8 cellular contexts compared by ENCODE assay signal in genomic region chr13:41054212-41054877, GRCh38. TPM values are rescaled to one million over a fixed set of nuclear protein-coding genes. Genes with fewer than 3 reads are reported as not detected.
DNase-seq lines count a peak whose midpoint lies in the region; ATAC-seq, FAIRE-seq and TF ChIP-seq lines count a peak whose summit lies in the region.

No MANE protein-coding gene starts in this region.

- peak; percentile 49 for ATAC-seq in GM21723 (IDR thresholded peaks at IDR 0.05; ENCODE audit: unreplicated experiment)
- ATAC-seq in GM12878, result peak; percentile 63
- ATAC-seq in HG03280 (IDR thresholded peaks at IDR 0.05; ENCODE audit: unreplicated experiment), result no peak

- no peaks in the 10 kb centered on the region for H4K20me1 ChIP-seq in OCI-LY3 (ENCODE audit: insufficient read depth, low read length)
- no peaks in the 10 kb centered on the region for H4K20me1 ChIP-seq in GM12878 (ENCODE audit: control insufficient read depth, insufficient read depth)
- no peaks in the 10 kb centered on the region for H4K20me1 ChIP-seq in keratinocyte (ENCODE audit: control insufficient read depth, extremely low read depth, insufficient read depth, low read length)

- no peaks in the 10 kb centered on the region for H3K9me3 ChIP-seq in OCI-LY3 (ENCODE audit: insufficient read depth, low read length)
- no peaks in the 10 kb centered on the region; the same call in 2 of the 3 replicates for H3K9me3 ChIP-seq in GM12878 (replicated peaks; ENCODE audit: control insufficient read depth, insufficient read depth, low read length)
- H3K9me3 ChIP-seq in keratinocyte (ENCODE audit: control insufficient read depth, low read depth, low read length), result no peaks in the 10 kb centered on the region

- peaks cover 25% of the 10 kb centered on the region for H3K4me1 ChIP-seq in OCI-LY3 (ENCODE audit: low read length)
- H3K4me1 ChIP-seq in GM12878 (ENCODE audit: control insufficient read depth, insufficient read depth, low read length), result peaks cover 6% of the 10 kb centered on the region; the same call in 1 of the 2 replicates
- peaks cover 14% of the 10 kb centered on the region for H3K4me1 ChIP-seq in keratinocyte (ENCODE audit: control insufficient read depth, extremely low read depth, insufficient read depth, low read length)

- H3K27me3 ChIP-seq in OCI-LY3 (ENCODE audit: low read depth, low read length), result no peaks in the 10 kb centered on the region
- H3K27me3 ChIP-seq in GM12878 (replicated peaks in 1 of 2; ENCODE audit: control insufficient read depth in 2 of 2, insufficient read depth in 2 of 2, low read length in 1 of 2), result no peaks in the 10 kb centered on the region
- no peaks in the 10 kb centered on the region for H3K27me3 ChIP-seq in keratinocyte (ENCODE audit: control insufficient read depth, extremely low read depth, insufficient read depth, low read length)

- H3K4me3 ChIP-seq in OCI-LY3 (ENCODE audit: low read length) (peak overlapping the region; percentile 45), GM12878 (peak overlapping the region; percentile 22; the same call in 1 of the 2 replicates), keratinocyte (ENCODE audit: control insufficient read depth in 2 of 3, extremely low read depth in 1 of 3, insufficient read depth in 2 of 3, low read depth in 1 of 3, low read length in 3 of 3) (no peak overlapping the region)

- intact Hi-C loops in GM12878 (cut with micrococcal nuclease; ENCODE audit: unreplicated experiment), result loop anchor here (1.0 to 5.0 kb wide), 2 partner anchors 37 to 168 kb away; partner anchors contain the start of gene ELF1

- no peak for TF ChIP-seq EP300 in GM12878 (IDR thresholded peaks at IDR 0.05; ENCODE audit: borderline replicate concordance in 1 of 2, control insufficient read depth in 1 of 2, low read depth in 2 of 2, low read length in 2 of 2)

- H3K79me2 ChIP-seq in OCI-LY3 (ENCODE audit: low read length) (no peaks in the 10 kb centered on the region; the same call in 1 of the 2 replicates), GM12878 (ENCODE audit: control insufficient read depth, insufficient read depth, low read length) (peaks cover 76% of the 10 kb centered on the region), keratinocyte (ENCODE audit: control insufficient read depth, insufficient read depth, low read length) (peaks cover 74% of the 10 kb centered on the region)

- SMC1A ChIA-PET in GM12878 (lab: Charles Lee; ENCODE audit: uncharacterized antibody, unreplicated experiment), result interaction anchor here (0.6 to 4.0 kb wide), 37 partner anchors 10 to 355 kb away, joined by 3 to 75 read pairs (median 6); partner anchors contain the start of gene ELF1

- peak; percentile 59 for TF ChIP-seq RAD21 in GM12878 (IDR thresholded peaks at IDR 0.05; ENCODE audit: insufficient read depth, low read depth, low read length)

- TF ChIP-seq CTCF in D721Med (IDR thresholded peaks at IDR 0.05; ENCODE audit: insufficient read depth, missing control alignments) (peak; percentile 67), OCI-LY3 (IDR thresholded peaks at IDR 0.05; ENCODE audit: low read depth, low read length) (peak; percentile 81), GM12878 (IDR thresholded peaks at IDR 0.05 in 2 of 3, conservative IDR thresholded peaks at IDR 0.05 in 1 of 3; ENCODE audit: control insufficient read depth in 2 of 3, extremely low read depth in 1 of 3, insufficient read depth in 1 of 3, low read depth in 3 of 3, low read length in 3 of 3) (peak; percentile 38 to 66 (median 54); a peak in 5 of 6 replicates), keratinocyte (optimal IDR thresholded peaks at IDR 0.05 in 1 of 3, IDR thresholded peaks at IDR 0.05 in 1 of 3, conservative IDR thresholded peaks at IDR 0.05 in 1 of 3; ENCODE audit: extremely low read depth in 1 of 3, insufficient read depth in 2 of 3, low read length in 3 of 3) (peak; percentile 29 to 48 (median 37))

- H3K9ac ChIP-seq in OCI-LY3 (ENCODE audit: low read length) (no peak overlapping the region), GM12878 (ENCODE audit: control insufficient read depth, insufficient read depth, low read length) (no peak overlapping the region), keratinocyte (ENCODE audit: control insufficient read depth, extremely low read depth, insufficient read depth, low read length) (no peak overlapping the region)

- peak overlapping the region; percentile 25; the same call in 1 of the 2 replicates for H2AFZ ChIP-seq in OCI-LY3 (ENCODE audit: low read depth, low read length)
- H2AFZ ChIP-seq in GM12878 (ENCODE audit: control insufficient read depth, low read depth, low read length), result no peak overlapping the region; the same call in 1 of the 2 replicates
- no peak overlapping the region for H2AFZ ChIP-seq in keratinocyte (ENCODE audit: control insufficient read depth, low read length)

- WGBS in GM12878 (ENCODE audit: insufficient coverage, insufficient replicate concordance, low lambda C conversion rate, missing lambda C conversion rate), result 43% methylated on average over 9 of the region's 9 CpGs

- FAIRE-seq in D721Med (lab: Jason Lieb, UNC) (no peak), GM12878 (lab: Jason Lieb, UNC) (peak; percentile 85), keratinocyte (lab: Jason Lieb, UNC) (peak; percentile 13)

- H3K9me1 ChIP-seq in keratinocyte (ENCODE audit: control insufficient read depth, extremely low read depth, insufficient read depth, low read length), result no peaks in the 10 kb centered on the region

- peak overlapping the region; percentile 61 for H3K4me2 ChIP-seq in OCI-LY3 (ENCODE audit: low read length)
- peak overlapping the region; percentile 72 for H3K4me2 ChIP-seq in GM12878 (ENCODE audit: control insufficient read depth, insufficient read depth)
- H3K4me2 ChIP-seq in keratinocyte (ENCODE audit: control insufficient read depth, extremely low read depth, insufficient read depth, low read depth, low read length), result peak overlapping the region; percentile 40

- POLR2A ChIA-PET in GM12878 (lab: Charles Lee), result interaction anchor here (0.5 to 4.7 kb wide), 11 partner anchors 35 to 211 kb away, joined by 3 to 25 read pairs (median 4); partner anchors contain the start of gene ELF1

- DNase-seq in D721Med (ENCODE audit: insufficient read length, low spot score) (no peak), GM12878 (ENCODE audit: low read depth, low spot score) (peak; percentile 37), keratinocyte (ENCODE audit: low read depth, low spot score) (no peak), cortex of kidney (lab: John Stamatoyannopoulos, UW) (no peak)
- DNase-seq in stimulated activated naive CD4-positive, alpha-beta T cell (lab: John Stamatoyannopoulos, UW), result peak in 5 of 6 experiments; percentile 9 to 61 (median 29)

- in situ Hi-C loops in GM12878 (cut with MboI), result no loop called here

- CTCF ChIA-PET in GM12878 (lab: Yijun Ruan, JAX), result interaction anchor here (0.7 to 5.2 kb wide), 49 partner anchors 8 to 598 kb away, joined by 3 to 129 read pairs (median 5); partner anchors contain the start of genes ELF1 and SLC25A15

- dilution Hi-C loops in keratinocyte (cut with MboI; ENCODE audit: extremely low pct_ligation_motif_present, low sequenced_read_pairs), result no loop called here

- TF ChIP-seq POLR2A in GM12878 (IDR thresholded peaks at IDR 0.05; ENCODE audit: low read depth, low read length), result no peak

- BruUV-seq in GM12878 (replicated peaks; lab: Mats Ljungman, UMichigan), result no TSS peak

- RAD21 ChIA-PET in GM12878 (lab: Charles Lee; ENCODE audit: unreplicated experiment), result interaction anchor here (0.6 to 9.9 kb wide), 24 partner anchors 10 to 173 kb away, joined by 3 to 172 read pairs (median 7); partner anchors contain the start of gene ELF1

- H3K36me3 ChIP-seq in OCI-LY3 (replicated peaks; ENCODE audit: low read depth, low read length) (no peaks in the 10 kb centered on the region), GM12878 (ENCODE audit: control insufficient read depth in 2 of 2, insufficient read depth in 2 of 2, low read length in 1 of 2) (no peaks in the 10 kb centered on the region), keratinocyte (ENCODE audit: control insufficient read depth in 2 of 2, extremely low read depth in 1 of 2, insufficient read depth in 2 of 2, low read length in 2 of 2) (no peaks in the 10 kb centered on the region)

- H3K27ac ChIP-seq in OCI-LY3 (ENCODE audit: low read length) (no peak overlapping the region), GM12878 (ENCODE audit: control insufficient read depth, insufficient read depth) (peak overlapping the region; percentile 40; the same call in 1 of the 2 replicates), keratinocyte (ENCODE audit: control insufficient read depth, insufficient read depth, low read length) (no peak overlapping the region)

RNA-seq across cellular contexts. Expression of gene WBP4, which starts 7.0 kb away (rescaled TPM):
- 8.1 and 8.3 TPM in 2 replicates for total RNA-seq in GM12878 (2013; cell fraction: nucleolus; rRNA removed)
- total RNA-seq in GM12878 (2014; rRNA removed) (7.4 and 11.8 TPM in 2 replicates), GM12878 (2014; rRNA removed; fragmentation: Illumina TruSeq; extraction: Trizol) (16.3 and 16.9 TPM in 2 replicates), GM12878 (2021) (8.3 and 8.8 TPM in 2 replicates)
- 6.1 TPM for polyA plus RNA-seq in GM12878 (2011; ENCODE audit: low read depth)
- polyA plus RNA-seq in GM12878 (2011; rRNA removed) (15.9 and 26.4 TPM in 2 replicates), GM12878 (2014; fragmentation: Illumina TruSeq; extraction: Trizol) (21.6 and 23.3 TPM in 2 replicates), GM12878 (2014; fragmentation: Nextera tagmentation; extraction: Ambion mirVana) (10 to 100 TPM in 1 of 2 experiments, 1 to 10 TPM in 1; 9.7 to 12.5 TPM), GM12878 (2014; rRNA removed) (9.7 and 13.2 TPM in 2 replicates), GM12878 (2016; fragmentation: Nextera tagmentation; extraction: Ambion mirVana) (10 to 100 TPM; 15.3 to 16.1 TPM), keratinocyte (5.9 to 13.5 TPM (median 9.3 TPM) in 3 replicates)
- 4.3 and 4.4 TPM in 2 replicates for polyA plus RNA-seq in GM12878 (2011; cell fraction: cytosol; rRNA removed)
- 8.1 and 10.3 TPM in 2 replicates for polyA plus RNA-seq in GM12878 (2011; cell fraction: nucleus; rRNA removed)
- polyA plus RNA-seq in GM12878 (2012), result 9.5 and 12.1 TPM in 2 replicates
- 2.6 and 2.9 TPM in 2 replicates for polyA minus RNA-seq in GM12878 (2011; rRNA and poly(A)+ RNA removed)
- polyA minus RNA-seq in GM12878 (2011; cell fraction: cytosol; rRNA and poly(A)+ RNA removed), result 3.3 and 3.7 TPM in 2 replicates
- 2.3 and 5.4 TPM in 2 replicates for polyA minus RNA-seq in GM12878 (2011; cell fraction: nucleus; rRNA and poly(A)+ RNA removed)
- 14.1 TPM for polyA plus RNA-seq in keratinocyte (2011; ENCODE audit: low read depth)
- polyA plus RNA-seq in keratinocyte (2011; cell fraction: cytosol; rRNA removed), result 6.5 and 9.7 TPM in 2 replicates
- 7.0 and 11.7 TPM in 2 replicates for polyA plus RNA-seq in keratinocyte (2011; cell fraction: nucleus; rRNA removed)
- 9.5 and 13.8 TPM in 2 replicates for polyA plus RNA-seq in keratinocyte (2012; ENCODE audit: low replicate concordance)
- 0.33 to 3.1 TPM (median 0.66 TPM) in 3 replicates for polyA minus RNA-seq in keratinocyte
- polyA minus RNA-seq in keratinocyte (2011; cell fraction: cytosol; rRNA and poly(A)+ RNA removed), result 3.6 TPM
- polyA minus RNA-seq in keratinocyte (2011; cell fraction: nucleus; rRNA and poly(A)+ RNA removed), result 1.7 and 4.0 TPM in 2 replicates

RNA-seq across cellular contexts. Expression of gene ELF1, which starts 35.2 kb away (rescaled TPM):
- total RNA-seq in GM12878 (2013; cell fraction: nucleolus; rRNA removed), result 78.0 and 86.2 TPM in 2 replicates
- total RNA-seq in GM12878 (2014; rRNA removed) (45.7 and 49.2 TPM in 2 replicates), GM12878 (2014; rRNA removed; fragmentation: Illumina TruSeq; extraction: Trizol) (55.1 and 59.4 TPM in 2 replicates), GM12878 (2021) (70.5 and 74.2 TPM in 2 replicates)
- 22.7 TPM for polyA plus RNA-seq in GM12878 (2011; ENCODE audit: low read depth)
- polyA plus RNA-seq in GM12878 (2011; rRNA removed) (83.5 and 97.6 TPM in 2 replicates), GM12878 (2014; fragmentation: Illumina TruSeq; extraction: Trizol) (91.6 and 118 TPM in 2 replicates), GM12878 (2014; fragmentation: Nextera tagmentation; extraction: Ambion mirVana) (10 to 100 TPM; 43.3 to 43.5 TPM), GM12878 (2014; rRNA removed) (46.8 and 47.9 TPM in 2 replicates), GM12878 (2016; fragmentation: Nextera tagmentation; extraction: Ambion mirVana) (10 to 100 TPM; 56.2 to 64.0 TPM), keratinocyte (37.9 to 57.6 TPM (median 48.0 TPM) in 3 replicates)
- polyA plus RNA-seq in GM12878 (2011; cell fraction: cytosol; rRNA removed), result 55.7 and 60.5 TPM in 2 replicates
- polyA plus RNA-seq in GM12878 (2011; cell fraction: nucleus; rRNA removed), result 49.6 and 50.3 TPM in 2 replicates
- 35.2 and 60.8 TPM in 2 replicates for polyA plus RNA-seq in GM12878 (2012)
- polyA minus RNA-seq in GM12878 (2011; rRNA and poly(A)+ RNA removed), result 93.0 and 151 TPM in 2 replicates
- polyA minus RNA-seq in GM12878 (2011; cell fraction: cytosol; rRNA and poly(A)+ RNA removed), result 33.3 and 41.4 TPM in 2 replicates
- 49.9 and 69.4 TPM in 2 replicates for polyA minus RNA-seq in GM12878 (2011; cell fraction: nucleus; rRNA and poly(A)+ RNA removed)
- 26.9 TPM for polyA plus RNA-seq in keratinocyte (2011; ENCODE audit: low read depth)
- polyA plus RNA-seq in keratinocyte (2011; cell fraction: cytosol; rRNA removed), result 22.0 and 37.8 TPM in 2 replicates
- 59.1 and 72.8 TPM in 2 replicates for polyA plus RNA-seq in keratinocyte (2011; cell fraction: nucleus; rRNA removed)
- 36.8 and 51.4 TPM in 2 replicates for polyA plus RNA-seq in keratinocyte (2012; ENCODE audit: low replicate concordance)
- polyA minus RNA-seq in keratinocyte, result 39.4 to 65.3 TPM (median 41.8 TPM) in 3 replicates
- 29.7 TPM for polyA minus RNA-seq in keratinocyte (2011; cell fraction: cytosol; rRNA and poly(A)+ RNA removed)
- 63.2 and 99.9 TPM in 2 replicates for polyA minus RNA-seq in keratinocyte (2011; cell fraction: nucleus; rRNA and poly(A)+ RNA removed)

Comparison
In these comparisons a context has a peak if more than half of its experiments do, and no peak if none do; other contexts are left out.
1. DNase-seq: peak in GM12878 (single experiment) and stimulated activated naive CD4-positive, alpha-beta T cell (5 of 6); none in D721Med (single experiment), keratinocyte (single experiment) and cortex of kidney (single experiment).
2. H3K4me3 ChIP-seq: peak in OCI-LY3 (single experiment) and GM12878 (single experiment); none in keratinocyte (0 of 3).
3. Peak in every context shown above with its lines, with median percentiles within 50 percentile points of each other: CTCF ChIP-seq and H3K4me2 ChIP-seq.